In the genomic region with DNA sequence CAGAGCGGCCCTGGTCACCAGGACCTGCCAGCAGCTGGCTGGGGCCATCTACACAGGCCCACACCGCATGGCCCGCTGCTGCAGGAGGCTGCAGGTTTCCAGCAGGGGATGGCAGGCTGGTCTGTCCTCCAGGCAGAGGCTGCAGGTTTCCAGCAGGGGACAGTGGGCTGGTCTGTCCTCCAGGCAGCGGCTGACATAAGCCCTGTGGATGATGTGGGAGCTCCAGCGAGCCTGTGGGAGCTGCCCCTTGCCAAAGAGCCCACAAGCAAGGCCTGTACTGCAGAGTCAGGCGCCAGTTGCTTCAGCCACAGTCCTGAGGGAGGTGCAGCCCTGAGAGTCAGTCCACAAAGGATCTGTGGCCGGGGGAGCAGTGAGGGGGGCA, we compare ENCODE assay signal across 17 cellular contexts. TPM values are rescaled to one million over a fixed set of nuclear protein-coding genes. Genes with fewer than 3 reads are reported as not detected.
DNase-seq lines count a peak whose midpoint lies in the region; ATAC-seq, FAIRE-seq and TF ChIP-seq lines count a peak whose summit lies in the region.
"Had no signal": no experiment of that assay in that cellular context is flagged by ENCODE, and none has a peak within 500 bp of the region (broad histone marks: within the 10 kb centered on the region; RNA-seq: fewer than 3 reads in every experiment).

No MANE protein-coding gene starts in this region.

- POLR2A ChIA-PET in IMR-90 (lab: Charles Lee; ENCODE audit: unreplicated experiment) (no interaction called here), H1 (lab: Charles Lee; ENCODE audit: partially characterized antibody) (interaction anchor here (0.7 to 1.0 kb wide), 2 partner anchors 17 to 106 kb away, joined by 3 read pairs; no protein-coding TSS in a partner anchor)

- H3K9me1 ChIP-seq in IMR-90 (ENCODE audit: insufficient read depth, low read length) = no peaks in the 10 kb centered on the region

- H2BK120ac ChIP-seq in IMR-90 (ENCODE audit: low read depth, low read length) (no peak overlapping the region), H1 (replicated peaks; ENCODE audit: low read depth, low read length) (no peak overlapping the region), trophoblast cell (ENCODE audit: insufficient read depth, low read length, poor library complexity) (no peak overlapping the region)

- H4K12ac ChIP-seq in trophoblast cell (ENCODE audit: low read depth, low read length) = no peak overlapping the region

- intact Hi-C loops in IMR-90 (cut with micrococcal nuclease) = no loop called here

- TF ChIP-seq RAD21 in IMR-90 (IDR thresholded peaks at IDR 0.05; ENCODE audit: low read length) (no peak), H1 (IDR thresholded peaks at IDR 0.05 in 1 of 2, conservative IDR thresholded peaks at IDR 0.05 in 1 of 2; ENCODE audit: low read depth in 2 of 2, low read length in 2 of 2) (peak in 1 of 2 experiments; percentile 13; a peak in 1 of 4 replicates)

- ATAC-seq in IMR-90 (ENCODE audit: low read depth) = no peak

- dilution Hi-C loops in IMR-90 (cut with HindIII; ENCODE audit: low sequenced_read_pairs, unreplicated experiment) = no loop called here

- TF ChIP-seq POLR2A in IMR-90 (IDR thresholded peaks at IDR 0.05; ENCODE audit: low read depth, low read length) (no peak), H1 (IDR thresholded peaks at IDR 0.05; ENCODE audit: control extremely low read depth in 1 of 2, low read depth in 2 of 2, low read length in 2 of 2) (no peak)

- H3K9me2 ChIP-seq in MM.1S (replicated peaks; ENCODE audit: insufficient read depth, low read length) = no peaks in the 10 kb centered on the region

- 60% methylated on average over 1 of the region's 7 CpGs; no CpG with 5 or more reads in 1 of the 2 experiments for whole genome bisulfite sequencing in IMR-90 (ENCODE audit: extremely low coverage in 2 of 2, insufficient read length in 1 of 2), 2 experiments
- 86% methylated on average over 7 of the region's 7 CpGs; no CpG with 5 or more reads in 1 of the 2 experiments for WGBS in H1 (ENCODE audit: extremely low coverage in 1 of 2, insufficient coverage in 1 of 2, insufficient read length in 1 of 2, insufficient replicate concordance in 2 of 2, low coverage in 1 of 2, low lambda C conversion rate in 2 of 2, missing lambda C conversion rate in 1 of 2), 2 experiments
- WGBS in trophoblast cell (ENCODE audit: extremely low coverage, insufficient coverage, insufficient read length) = no CpG with 5 or more reads among the region's 7 CpGs

- H3K36me3 ChIP-seq in IMR-90 (ENCODE audit: control insufficient read depth, insufficient read depth, low read length) (no peaks in the 10 kb centered on the region), H1 (ENCODE audit: control insufficient read depth in 2 of 4, insufficient read depth in 4 of 4, low read length in 3 of 4) (no peaks in the 10 kb centered on the region), trophoblast cell (ENCODE audit: control insufficient read depth in 1 of 2, insufficient read depth in 2 of 2, low read length in 2 of 2) (no peaks in the 10 kb centered on the region), MM.1S (replicated peaks; ENCODE audit: insufficient read depth, low read length) (no peaks in the 10 kb centered on the region)

- H3K4ac ChIP-seq in IMR-90 (ENCODE audit: low read depth, low read length) = no peak overlapping the region
- no peak overlapping the region for H3K4ac ChIP-seq in H1 (replicated peaks; ENCODE audit: insufficient read length, low read depth, low read length)
- H3K4ac ChIP-seq in trophoblast cell (ENCODE audit: low read depth, low read length) = no peak overlapping the region

- TF ChIP-seq CTCF in IMR-90 (conservative IDR thresholded peaks at IDR 0.05; ENCODE audit: low read depth, low read length) = no peak
- TF ChIP-seq CTCF in H1 (IDR thresholded peaks at IDR 0.05; ENCODE audit: control extremely low read depth in 1 of 3, insufficient read depth in 1 of 3, low read depth in 1 of 3, low read length in 3 of 3) = no peak
- no peak for TF ChIP-seq CTCF in MM.1S (IDR thresholded peaks at IDR 0.05; ENCODE audit: low read length)

- H2BK20ac ChIP-seq in IMR-90 (ENCODE audit: low read depth, low read length) (no peak overlapping the region), H1 (ENCODE audit: low read length) (no peak overlapping the region)

- peak; percentile 20 for DNase-seq in DMS153 treated with DMSO at 0.1 percent for 48 hours (lab: John Stamatoyannopoulos, UW; ENCODE audit: unreplicated experiment)
- DNase-seq in IMR-90 = no peak
- DNase-seq in H1 (ENCODE audit: low read depth in 1 of 2, low spot score in 2 of 2) = peak in 1 of 2 experiments; percentile 45
- DNase-seq in trophoblast cell = peak; percentile 10 to 44
- no peak for DNase-seq in KG1 (lab: John Stamatoyannopoulos, UW)
- no peak for DNase-seq in AML-193 (lab: John Stamatoyannopoulos, UW)
- no peak for DNase-seq in MM.1S
- DNase-seq: activated CD4-positive, CD25-positive, alpha-beta regulatory T cell; activated effector memory CD4-positive, alpha-beta T cell treated with Interleukin-2 at 50 U/mL for 16 hours; cerebellar nuclear complex; HCEC 1CT; islet precursor cell; KBM-7; NCI-H446; occipital lobe; stimulated activated CD4-positive, alpha-beta T cell treated with anti-CD3 and anti-CD28 coated beads, Interleukin-2, amount 100 ng/mL, for 48 hours; stimulated activated naive CD4-positive, alpha-beta T cell treated with Interleukin-2 at 50 U/mL for 16 hours had no signal

- FAIRE-seq in H1 (lab: Jason Lieb, UNC) = no peak

- H2AFZ ChIP-seq in IMR-90 (replicated peaks; ENCODE audit: low read length, poor library complexity) (no peak overlapping the region), H1 (ENCODE audit: low read length) (no peak overlapping the region), trophoblast cell (ENCODE audit: insufficient read depth, low read length, poor library complexity) (no peak overlapping the region), MM.1S (ENCODE audit: low read length) (no peak overlapping the region)

- H2BK5ac ChIP-seq in IMR-90 (ENCODE audit: low read depth, low read length, poor library complexity, severe bottlenecking) (no peak overlapping the region), H1 (ENCODE audit: low read depth, low read length) (no peak overlapping the region), trophoblast cell (ENCODE audit: low read depth, low read length, poor library complexity) (no peak overlapping the region)

- CTCF ChIA-PET in IMR-90 (lab: Yijun Ruan, JAX) = no interaction called here
- CTCF ChIA-PET in H1 (lab: Charles Lee; ENCODE audit: partially characterized antibody) = interaction anchor here (0.9 kb wide), 1 partner anchor 231 kb away, joined by 3 read pairs; no protein-coding TSS in a partner anchor

- H3K4me1 ChIP-seq in IMR-90 (ENCODE audit: control insufficient read depth, insufficient read depth, low read length) (no peaks in the 10 kb centered on the region; the same call in 1 of the 2 replicates), H1 (replicated peaks in 1 of 4; ENCODE audit: control insufficient read depth in 3 of 4, insufficient read depth in 4 of 4, low read length in 3 of 4) (peaks cover 0 to 21% (median 10%) of the 10 kb centered on the region in 4 experiments; a peak in 6 of 7 replicates), trophoblast cell (ENCODE audit: control insufficient read depth in 1 of 2, insufficient read depth in 2 of 2, low read length in 2 of 2) (peaks cover 3 to 21% of the 10 kb centered on the region in 2 experiments), MM.1S (ENCODE audit: low read length) (no peaks in the 10 kb centered on the region)

- in situ Hi-C loops in IMR-90 (cut with MboI; ENCODE audit: low sequenced_read_pairs) = loop anchor here (5.0 kb wide), 1 partner anchor 228 kb away; no protein-coding TSS in a partner anchor

- no peaks in the 10 kb centered on the region for H3F3A ChIP-seq in MM.1S (ENCODE audit: insufficient read depth, low read length)

- H3K79me1 ChIP-seq in IMR-90 (ENCODE audit: low read depth in 1 of 2, low read length in 2 of 2) (no peaks in the 10 kb centered on the region), H1 (ENCODE audit: low read depth, low read length) (no peaks in the 10 kb centered on the region), trophoblast cell (ENCODE audit: low read length) (no peaks in the 10 kb centered on the region)

- H3K27me3 ChIP-seq in IMR-90 (ENCODE audit: control insufficient read depth, insufficient read depth, low read length) (peaks cover 15% of the 10 kb centered on the region; the same call in 1 of the 2 replicates), H1 (replicated peaks in 1 of 4; ENCODE audit: control insufficient read depth in 3 of 4, extremely low read depth in 1 of 4, insufficient read depth in 3 of 4, low read length in 3 of 4) (peaks cover 0 to 14% (median 6%) of the 10 kb centered on the region in 4 experiments; a peak in 3 of 7 replicates), trophoblast cell (ENCODE audit: insufficient read depth, low read length) (no peaks in the 10 kb centered on the region), MM.1S (replicated peaks; ENCODE audit: insufficient read depth, low read length) (no peaks in the 10 kb centered on the region)

- H3K9me3 ChIP-seq in IMR-90 (ENCODE audit: control insufficient read depth, insufficient read depth, low read length) (no peaks in the 10 kb centered on the region), H1 (ENCODE audit: insufficient read depth in 2 of 2, low read depth in 1 of 2, low read length in 1 of 2) (no peaks in the 10 kb centered on the region), trophoblast cell (ENCODE audit: insufficient read depth, low read depth, low read length) (peaks cover 3% of the 10 kb centered on the region), MM.1S (replicated peaks; ENCODE audit: insufficient read depth, low read length) (no peaks in the 10 kb centered on the region)

- no peak overlapping the region for H2BK15ac ChIP-seq in IMR-90 (ENCODE audit: low read depth, low read length)
- H2BK15ac ChIP-seq in H1 (ENCODE audit: low read length) = no peak overlapping the region

- no peak overlapping the region for H3K27ac ChIP-seq in IMR-90 (ENCODE audit: insufficient read depth, low read length)
- no peak overlapping the region for H3K27ac ChIP-seq in H1 (ENCODE audit: low read depth, low read length)
- no peak overlapping the region for H3K27ac ChIP-seq in trophoblast cell (ENCODE audit: low read depth, low read length)
- no peak overlapping the region for H3K27ac ChIP-seq in MM.1S (ENCODE audit: low read length)

- BruUV-seq in IMR-90 (replicated peaks; lab: Mats Ljungman, UMichigan) = no TSS peak

- TF ChIP-seq EP300 in H1 (IDR thresholded peaks at IDR 0.05; ENCODE audit: borderline replicate concordance in 1 of 2, low read depth in 2 of 2, low read length in 2 of 2) = no peak

- peak overlapping the region; percentile 42 for H2AK9ac ChIP-seq in IMR-90 (replicated peaks; ENCODE audit: low read depth, low read length, poor library complexity)

- no peak overlapping the region for H3K23ac ChIP-seq in IMR-90 (ENCODE audit: low read depth, low read length)
- no peak overlapping the region for H3K23ac ChIP-seq in H1 (ENCODE audit: insufficient read length)
- H3K23ac ChIP-seq in trophoblast cell (ENCODE audit: low read length) = no peak overlapping the region

- no peak overlapping the region for H3K4me3 ChIP-seq in IMR-90 (ENCODE audit: insufficient read depth, low read depth, low read length)
- no peak overlapping the region for H3K4me3 ChIP-seq in H1 (ENCODE audit: extremely low read depth in 1 of 4, insufficient read depth in 2 of 4, low read depth in 3 of 4, low read length in 4 of 4)
- no peak overlapping the region for H3K4me3 ChIP-seq in trophoblast cell (ENCODE audit: low read depth, low read length)
- no peak overlapping the region for H3K4me3 ChIP-seq in MM.1S (ENCODE audit: low read length)

- H4K5ac ChIP-seq in IMR-90 (ENCODE audit: low read depth, low read length) (no peak overlapping the region), H1 (ENCODE audit: insufficient read length, low read depth, low read length) (no peak overlapping the region)

- H3K4me2 ChIP-seq in IMR-90 (ENCODE audit: low read depth, low read length) (no peak overlapping the region), H1 (ENCODE audit: insufficient read depth in 1 of 2, low read depth in 2 of 2, low read length in 2 of 2) (no peak overlapping the region), trophoblast cell (ENCODE audit: low read length) (no peak overlapping the region), MM.1S (ENCODE audit: low read depth, low read length) (no peak overlapping the region)

- no peak overlapping the region for H2AK5ac ChIP-seq in IMR-90 (ENCODE audit: low read depth, low read length)
- H2AK5ac ChIP-seq in H1 (ENCODE audit: low read depth, low read length) = no peak overlapping the region
- no peak overlapping the region for H2AK5ac ChIP-seq in trophoblast cell (ENCODE audit: low read length)

- H4K20me1 ChIP-seq in IMR-90 (ENCODE audit: insufficient read depth, low read length) (no peaks in the 10 kb centered on the region), H1 (replicated peaks in 1 of 2; ENCODE audit: control insufficient read depth in 1 of 2, insufficient read depth in 2 of 2, low read length in 2 of 2) (peaks cover 7 to 16% of the 10 kb centered on the region in 2 experiments), MM.1S (ENCODE audit: insufficient read depth, low read length) (no peaks in the 10 kb centered on the region)

- H3K56ac ChIP-seq in IMR-90 (ENCODE audit: extremely low read depth, insufficient read depth, low read length) (no peak overlapping the region), H1 (replicated peaks; ENCODE audit: insufficient read length, low read depth, low read length) (no peak overlapping the region)

- H2BK12ac ChIP-seq in H1 (ENCODE audit: low read depth, low read length) = 0 out of 2 replicates have a peak overlapping the region, but pooled peaks have one; percentile 3
- no peak overlapping the region for H2BK12ac ChIP-seq in trophoblast cell (ENCODE audit: low read length)

- H3K14ac ChIP-seq in IMR-90 (replicated peaks; ENCODE audit: low read depth, low read length) (no peak overlapping the region), H1 (ENCODE audit: insufficient read length) (no peak overlapping the region), trophoblast cell (ENCODE audit: low read length) (no peak overlapping the region)

- H3K18ac ChIP-seq in IMR-90 (ENCODE audit: low read depth, low read length) = no peak overlapping the region
- no peak overlapping the region for H3K18ac ChIP-seq in H1 (ENCODE audit: extremely low read depth, low read length)
- no peak overlapping the region for H3K18ac ChIP-seq in trophoblast cell (ENCODE audit: low read length)

- H3K9ac ChIP-seq in IMR-90 (ENCODE audit: low read depth, low read length) (no peak overlapping the region), H1 (replicated peaks in 1 of 4; ENCODE audit: extremely low read depth in 1 of 4, low read depth in 3 of 4, low read length in 3 of 4) (no peak overlapping the region), trophoblast cell (ENCODE audit: low read length) (no peak overlapping the region), MM.1S (ENCODE audit: low read length) (no peak overlapping the region)

- H3K23me2 ChIP-seq in H1 (ENCODE audit: low read depth, low read length) = no peaks in the 10 kb centered on the region

- H4K91ac ChIP-seq in IMR-90 (ENCODE audit: insufficient read depth, low read depth, low read length) (no peak overlapping the region), H1 (replicated peaks; ENCODE audit: insufficient read length, low read length) (no peak overlapping the region), trophoblast cell (ENCODE audit: low read depth, low read length) (no peak overlapping the region)

- H3K79me2 ChIP-seq in H1 (ENCODE audit: control insufficient read depth in 1 of 2, insufficient read depth in 2 of 2, low read length in 2 of 2) = no peaks in the 10 kb centered on the region
- no peaks in the 10 kb centered on the region for H3K79me2 ChIP-seq in trophoblast cell (ENCODE audit: control insufficient read depth, insufficient read depth, low read length, poor library complexity)
- H3K79me2 ChIP-seq in MM.1S (ENCODE audit: low read length) = no peaks in the 10 kb centered on the region

- no peak overlapping the region for H4K8ac ChIP-seq in IMR-90 (ENCODE audit: low read depth in 2 of 2, low read length in 2 of 2)
- H4K8ac ChIP-seq in H1 (ENCODE audit: extremely low read depth, insufficient read depth, low read length) = no peak overlapping the region
- no peak overlapping the region for H4K8ac ChIP-seq in trophoblast cell (ENCODE audit: low read depth, low read length)

RNA-seq across cellular contexts. Expression of a gene that starts 18.5 kb away (rescaled TPM):
- total RNA-seq in IMR-90 (2012; rRNA removed) = under 0.01 TPM in 2 replicates
- polyA plus RNA-seq in IMR-90 (2012; rRNA removed) (0.06 and 0.07 TPM in 2 replicates), H1 (2011; rRNA removed) (0.36 and 0.86 TPM in 2 replicates)
- 0.03 and 0.04 TPM in 2 replicates for polyA plus RNA-seq in IMR-90 (2012; cell fraction: cytosol; rRNA removed)
- polyA plus RNA-seq in IMR-90 (2012; cell fraction: nucleus; rRNA removed; ENCODE audit: low replicate concordance) = 0.03 and 0.05 TPM in 2 replicates
- 0.65 and 0.93 TPM in 2 replicates for total RNA-seq in H1 (2021; fragmentation: NEBNext Ultra II Directional; extraction: Animal tissue kit (Norgen Biotek cat#: 25700))
- 0.66 TPM for polyA plus RNA-seq in H1 (2011; cell fraction: cytosol; rRNA removed)
- 1.1 TPM for polyA plus RNA-seq in H1 (2011; cell fraction: nucleus; rRNA removed)
- 0.44 to 1.0 TPM (median 0.79 TPM) in 4 replicates for polyA plus RNA-seq in H1 (2012, experiment 1 of 2)
- polyA plus RNA-seq in H1 (2012, experiment 2 of 2) = 0.29 TPM
- polyA plus RNA-seq in H1 (2013, experiment 1 of 2) = 0.51 TPM
- polyA plus RNA-seq in H1 (2013, experiment 2 of 2) = 0.42 TPM
- polyA minus RNA-seq in H1 (2011; rRNA and poly(A)+ RNA removed) = 0.41 and 1.1 TPM in 2 replicates
- 1.0 TPM for polyA minus RNA-seq in H1 (2011; cell fraction: cytosol; rRNA and poly(A)+ RNA removed)
- 0.80 TPM for polyA minus RNA-seq in H1 (2011; cell fraction: nucleus; rRNA and poly(A)+ RNA removed)
- polyA plus RNA-seq in trophoblast cell (2013) = 0.11 and 0.12 TPM in 2 replicates

Comparison
In these comparisons a context has a peak if more than half of its experiments do, and no peak if none do; other contexts are left out.
1. DNase-seq: peak in DMS153 treated with DMSO at 0.1 percent for 48 hours (single experiment) and trophoblast cell (2 of 2); none in IMR-90 (single experiment), KG1 (single experiment), AML-193 (0 of 2) and MM.1S (single experiment).